In the genomic region with DNA sequence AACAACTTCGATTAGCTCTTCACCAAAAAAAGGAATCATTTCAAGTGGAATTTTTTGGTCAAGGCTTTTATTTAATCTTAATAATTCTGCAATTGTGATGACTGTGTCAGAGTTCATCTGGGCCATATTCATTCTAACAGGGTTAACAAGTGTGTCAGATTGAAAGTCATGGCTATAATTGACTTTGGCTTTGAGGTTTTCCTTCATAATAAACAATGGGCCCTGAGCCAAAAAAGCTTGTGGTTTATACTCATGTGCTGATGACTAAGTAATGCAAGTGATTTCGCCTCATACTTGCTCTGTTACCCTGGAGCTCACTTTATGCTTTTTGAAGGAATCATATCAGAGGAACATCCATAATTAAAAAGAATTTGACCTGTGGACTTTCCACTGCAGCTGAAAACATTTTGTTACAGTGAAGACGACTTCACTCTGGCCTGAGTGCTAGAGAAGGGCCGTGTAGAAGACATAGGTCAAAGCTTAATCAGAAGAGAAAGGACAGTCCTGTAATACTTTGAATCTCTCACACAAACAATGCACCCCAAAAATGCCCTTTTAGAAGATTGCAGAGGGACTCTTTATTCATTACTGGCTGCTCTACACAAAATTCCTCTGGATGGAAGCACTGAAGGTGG, we compare ENCODE assay signal across 1 cellular context.
TF ChIP-seq lines count a peak whose summit lies in the region.

No MANE protein-coding gene starts in this region.

TF ChIP-seq in HEK293, 187 proteins besides CTCF, POLR2A, EP300 and RAD21 (continued from another document and continues in another):
- TF ChIP-seq ZNF558 (tag by site-specific recombination; IDR thresholded peaks at IDR 0.05) (peak; percentile 91; the same call in 1 of the 2 replicates), KLF10 (tag by site-specific recombination; IDR thresholded peaks at IDR 0.05) (peak; percentile 77), PRDM4 (tag by site-specific recombination; IDR thresholded peaks at IDR 0.05) (no peak; the same call in 1 of the 2 replicates), PRDM10 (tag by site-specific recombination; IDR thresholded peaks at IDR 0.05) (peak; percentile 35; the same call in 1 of the 2 replicates), ZNF747 (tag by site-specific recombination; IDR thresholded peaks at IDR 0.05) (no peak), ZNF292 (tag by site-specific recombination; IDR thresholded peaks at IDR 0.05; ENCODE audit: borderline replicate concordance, low read depth) (no peak), ZNF658 (tag by site-specific recombination; IDR thresholded peaks at IDR 0.05) (no peak), ZNF555 (tag by site-specific recombination; conservative IDR thresholded peaks at IDR 0.05) (no peak), ZNF837 (tag by site-specific recombination; IDR thresholded peaks at IDR 0.05) (no peak), ZSCAN16 (tag by site-specific recombination; IDR thresholded peaks at IDR 0.05) (no peak), ZNF394 (tag by site-specific recombination; IDR thresholded peaks at IDR 0.05; ENCODE audit: borderline replicate concordance) (peak; percentile 39; the same call in 1 of the 2 replicates), ZNF549 (tag by site-specific recombination; IDR thresholded peaks at IDR 0.05) (no peak), KLF8 (tag by site-specific recombination; IDR thresholded peaks at IDR 0.05) (peak; percentile 89), GLIS1 (tag by site-specific recombination; IDR thresholded peaks at IDR 0.05) (no peak), ZBTB17 (tag by site-specific recombination; IDR thresholded peaks at IDR 0.05) (peak; percentile 21; the same call in 1 of the 2 replicates), ZNF501 (tag by site-specific recombination; IDR thresholded peaks at IDR 0.05) (peak; percentile 36; the same call in 1 of the 2 replicates), ZNF660 (tag by site-specific recombination; IDR thresholded peaks at IDR 0.05) (peak; percentile 92), ZNF239 (tag by site-specific recombination; IDR thresholded peaks at IDR 0.05) (no peak), TCF7L2 (IDR thresholded peaks at IDR 0.05; ENCODE audit: borderline replicate concordance, low read depth, low read length) (peak; percentile 67; the same call in 1 of the 2 replicates), ZNF654 (tag by site-specific recombination; IDR thresholded peaks at IDR 0.05; ENCODE audit: low read depth) (no peak), ZNF280D (tag by site-specific recombination; IDR thresholded peaks at IDR 0.05) (no peak), ZNF19 (tag by site-specific recombination; IDR thresholded peaks at IDR 0.05; ENCODE audit: low read depth) (no peak), ZNF610 (tag by site-specific recombination; IDR thresholded peaks at IDR 0.05; ENCODE audit: borderline replicate concordance) (no peak), PRDM6 (tag by site-specific recombination; IDR thresholded peaks at IDR 0.05) (peak; percentile 88), ZNF114 (tag by site-specific recombination; IDR thresholded peaks at IDR 0.05) (no peak)
- TF ChIP-seq, protein P1, sequence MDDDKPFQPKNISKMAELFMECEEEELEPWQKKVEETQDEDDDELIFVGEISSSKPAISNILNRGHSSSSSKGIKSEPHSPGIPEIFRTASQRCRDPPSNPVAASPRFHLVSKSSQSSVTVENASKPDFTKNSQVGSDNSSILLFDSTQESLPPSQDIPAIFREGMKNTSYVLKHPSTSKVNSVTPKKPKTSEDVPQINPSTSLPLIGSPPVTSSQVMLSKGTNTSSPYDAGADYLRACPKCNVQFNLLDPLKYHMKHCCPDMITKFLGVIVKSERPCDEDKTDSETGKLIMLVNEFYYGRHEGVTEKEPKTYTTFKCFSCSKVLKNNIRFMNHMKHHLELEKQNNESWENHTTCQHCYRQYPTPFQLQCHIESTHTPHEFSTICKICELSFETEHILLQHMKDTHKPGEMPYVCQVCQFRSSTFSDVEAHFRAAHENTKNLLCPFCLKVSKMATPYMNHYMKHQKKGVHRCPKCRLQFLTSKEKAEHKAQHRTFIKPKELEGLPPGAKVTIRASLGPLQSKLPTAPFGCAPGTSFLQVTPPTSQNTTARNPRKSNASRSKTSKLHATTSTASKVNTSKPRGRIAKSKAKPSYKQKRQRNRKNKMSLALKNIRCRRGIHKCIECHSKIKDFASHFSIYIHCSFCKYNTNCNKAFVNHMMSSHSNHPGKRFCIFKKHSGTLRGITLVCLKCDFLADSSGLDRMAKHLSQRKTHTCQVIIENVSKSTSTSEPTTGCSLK (tag by site-specific recombination; IDR thresholded peaks at IDR 0.05): no peak
- TF ChIP-seq, protein P2, sequence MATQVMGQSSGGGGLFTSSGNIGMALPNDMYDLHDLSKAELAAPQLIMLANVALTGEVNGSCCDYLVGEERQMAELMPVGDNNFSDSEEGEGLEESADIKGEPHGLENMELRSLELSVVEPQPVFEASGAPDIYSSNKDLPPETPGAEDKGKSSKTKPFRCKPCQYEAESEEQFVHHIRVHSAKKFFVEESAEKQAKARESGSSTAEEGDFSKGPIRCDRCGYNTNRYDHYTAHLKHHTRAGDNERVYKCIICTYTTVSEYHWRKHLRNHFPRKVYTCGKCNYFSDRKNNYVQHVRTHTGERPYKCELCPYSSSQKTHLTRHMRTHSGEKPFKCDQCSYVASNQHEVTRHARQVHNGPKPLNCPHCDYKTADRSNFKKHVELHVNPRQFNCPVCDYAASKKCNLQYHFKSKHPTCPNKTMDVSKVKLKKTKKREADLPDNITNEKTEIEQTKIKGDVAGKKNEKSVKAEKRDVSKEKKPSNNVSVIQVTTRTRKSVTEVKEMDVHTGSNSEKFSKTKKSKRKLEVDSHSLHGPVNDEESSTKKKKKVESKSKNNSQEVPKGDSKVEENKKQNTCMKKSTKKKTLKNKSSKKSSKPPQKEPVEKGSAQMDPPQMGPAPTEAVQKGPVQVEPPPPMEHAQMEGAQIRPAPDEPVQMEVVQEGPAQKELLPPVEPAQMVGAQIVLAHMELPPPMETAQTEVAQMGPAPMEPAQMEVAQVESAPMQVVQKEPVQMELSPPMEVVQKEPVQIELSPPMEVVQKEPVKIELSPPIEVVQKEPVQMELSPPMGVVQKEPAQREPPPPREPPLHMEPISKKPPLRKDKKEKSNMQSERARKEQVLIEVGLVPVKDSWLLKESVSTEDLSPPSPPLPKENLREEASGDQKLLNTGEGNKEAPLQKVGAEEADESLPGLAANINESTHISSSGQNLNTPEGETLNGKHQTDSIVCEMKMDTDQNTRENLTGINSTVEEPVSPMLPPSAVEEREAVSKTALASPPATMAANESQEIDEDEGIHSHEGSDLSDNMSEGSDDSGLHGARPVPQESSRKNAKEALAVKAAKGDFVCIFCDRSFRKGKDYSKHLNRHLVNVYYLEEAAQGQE (tag by site-specific recombination; IDR thresholded peaks at IDR 0.05): no peak
- TF ChIP-seq, protein P3, sequence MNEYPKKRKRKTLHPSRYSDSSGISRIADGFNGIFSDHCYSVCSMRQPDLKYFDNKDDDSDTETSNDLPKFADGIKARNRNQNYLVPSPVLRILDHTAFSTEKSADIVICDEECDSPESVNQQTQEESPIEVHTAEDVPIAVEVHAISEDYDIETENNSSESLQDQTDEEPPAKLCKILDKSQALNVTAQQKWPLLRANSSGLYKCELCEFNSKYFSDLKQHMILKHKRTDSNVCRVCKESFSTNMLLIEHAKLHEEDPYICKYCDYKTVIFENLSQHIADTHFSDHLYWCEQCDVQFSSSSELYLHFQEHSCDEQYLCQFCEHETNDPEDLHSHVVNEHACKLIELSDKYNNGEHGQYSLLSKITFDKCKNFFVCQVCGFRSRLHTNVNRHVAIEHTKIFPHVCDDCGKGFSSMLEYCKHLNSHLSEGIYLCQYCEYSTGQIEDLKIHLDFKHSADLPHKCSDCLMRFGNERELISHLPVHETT (tag by site-specific recombination; IDR thresholded peaks at IDR 0.05): peak; percentile 89
- TF ChIP-seq, protein P4, sequence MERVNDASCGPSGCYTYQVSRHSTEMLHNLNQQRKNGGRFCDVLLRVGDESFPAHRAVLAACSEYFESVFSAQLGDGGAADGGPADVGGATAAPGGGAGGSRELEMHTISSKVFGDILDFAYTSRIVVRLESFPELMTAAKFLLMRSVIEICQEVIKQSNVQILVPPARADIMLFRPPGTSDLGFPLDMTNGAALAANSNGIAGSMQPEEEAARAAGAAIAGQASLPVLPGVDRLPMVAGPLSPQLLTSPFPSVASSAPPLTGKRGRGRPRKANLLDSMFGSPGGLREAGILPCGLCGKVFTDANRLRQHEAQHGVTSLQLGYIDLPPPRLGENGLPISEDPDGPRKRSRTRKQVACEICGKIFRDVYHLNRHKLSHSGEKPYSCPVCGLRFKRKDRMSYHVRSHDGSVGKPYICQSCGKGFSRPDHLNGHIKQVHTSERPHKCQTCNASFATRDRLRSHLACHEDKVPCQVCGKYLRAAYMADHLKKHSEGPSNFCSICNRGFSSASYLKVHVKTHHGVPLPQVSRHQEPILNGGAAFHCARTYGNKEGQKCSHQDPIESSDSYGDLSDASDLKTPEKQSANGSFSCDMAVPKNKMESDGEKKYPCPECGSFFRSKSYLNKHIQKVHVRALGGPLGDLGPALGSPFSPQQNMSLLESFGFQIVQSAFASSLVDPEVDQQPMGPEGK (tag by site-specific recombination; IDR thresholded peaks at IDR 0.05): peak; percentile 52; the same call in 1 of the 2 replicates
